ENCODE assay signal across 31 cellular contexts in the genomic region with DNA sequence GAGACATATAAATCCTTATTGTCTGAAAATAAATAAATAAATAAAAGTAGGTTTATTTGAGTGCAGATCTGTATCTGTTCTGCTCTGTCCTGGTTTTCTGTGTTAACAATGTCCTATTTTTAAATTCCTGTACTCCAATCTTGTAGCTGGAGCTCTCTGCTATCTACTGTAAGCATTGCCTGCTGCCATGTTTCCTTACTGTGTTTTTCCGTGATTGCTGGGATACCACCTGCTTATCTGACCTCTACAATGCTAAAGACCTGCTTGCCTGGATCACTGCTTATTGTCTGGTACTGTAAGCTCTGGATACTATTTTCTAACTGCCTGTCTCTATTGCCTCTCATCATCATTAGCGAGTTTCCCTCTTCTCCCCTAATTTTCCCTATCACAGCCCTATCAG. TPM values are rescaled to one million over a fixed set of nuclear protein-coding genes. Genes with fewer than 3 reads are reported as not detected.
A peak's percentile ranks its signal among the peaks of the same experiment; 100 is the strongest.
DNase-seq lines count a peak whose midpoint lies in the region; ATAC-seq, FAIRE-seq and TF ChIP-seq lines count a peak whose summit lies in the region.
"Had no signal": no experiment of that assay in that cellular context is flagged by ENCODE, and none has a peak within 500 bp of the region (broad histone marks: within the 10 kb centered on the region; RNA-seq: fewer than 3 reads in every experiment).

No MANE protein-coding gene starts in this region.

- no peak for FAIRE-seq in K562 (lab: Jason Lieb, UNC)
- FAIRE-seq: A549, colon, HepG2 had no signal

- H2BK5ac ChIP-seq in neuronal stem cell (ENCODE audit: low read length), result no peak overlapping the region

- no peak overlapping the region for H4K8ac ChIP-seq in neuronal stem cell (ENCODE audit: low read depth, low read length)

- H2BK15ac ChIP-seq in neuronal stem cell (ENCODE audit: low read length), result no peak overlapping the region

- H3K23ac ChIP-seq in neuronal stem cell (ENCODE audit: low read depth, low read length, poor library complexity), result no peak overlapping the region

- peak overlapping the region in 2 of 3 donors; percentile 42 to 76 for H3K27ac Mint-ChIP-seq in CD4-positive, CD25-positive, alpha-beta regulatory T cell
- H3K27ac Mint-ChIP-seq: activated CD4-positive, alpha-beta memory T cell treated with anti-CD3 and anti-CD28 coated beads, Interleukin-2, amount 10 ng/mL, durations not matched to agents 7 days and 5 days; activated T-helper 1 cell treated with anti-CD3 and anti-CD28 coated beads, Interleukin-12 subunit alpha, Interleukin-12 subunit beta, Interleukin-2, Interleukin-4 antibody, amounts not matched to agents 30 ng/mL and 10 ng/mL and 1 ng/mL, durations not matched to agents 14 hours and 24 hours and 36 hours; stimulated activated effector memory CD8-positive, alpha-beta T cell treated with anti-CD3 and anti-CD28 coated beads, Interleukin-12 subunit alpha, Interleukin-12 subunit beta, amount 100 ng/mL, for 72 hours had no signal

- no peaks in the 10 kb centered on the region for H3K9me1 ChIP-seq in K562 (ENCODE audit: control insufficient read depth, insufficient read depth, low read length)

- no peak overlapping the region for H3K27ac ChIP-seq in CD4-positive, CD25-positive, alpha-beta regulatory T cell (ENCODE audit: insufficient read depth, low read length, poor library complexity, severe bottlenecking)
- no peak overlapping the region for H3K27ac ChIP-seq in Panc1 (ENCODE audit: low read length)
- no peak overlapping the region for H3K27ac ChIP-seq in K562 (ENCODE audit: extremely low read depth, low read depth, low read length)
- peak overlapping the region in 7 of 10 donors; percentile 15 to 62 (median 35) for H3K27ac ChIP-seq in heart right ventricle
- H3K27ac ChIP-seq in lower lobe of right lung, result no peak overlapping the region
- no peak overlapping the region for H3K27ac ChIP-seq in neuronal stem cell (replicated peaks; ENCODE audit: low read length)
- H3K27ac ChIP-seq: A549, breast epithelium, tibial nerve had no signal

- no peak overlapping the region for H3K18ac ChIP-seq in neuronal stem cell (ENCODE audit: low read length)

- WGBS in K562 (ENCODE audit: insufficient coverage, low coverage, missing lambda C conversion rate), result 26% methylated on average over 2 of the region's 2 CpGs
- WGBS in heart right ventricle, 2 donors, result 31 to 52% methylated on average over 2 of the region's 2 CpGs
- WGBS in neuronal stem cell (ENCODE audit: extremely low coverage in 2 of 2, insufficient read length in 2 of 2, insufficient replicate concordance in 1 of 2), 2 donors, result no CpG with 5 or more reads among the region's 2 CpGs

- BruUV-seq in Panc1 (replicated peaks; lab: Mats Ljungman, UMichigan) (no TSS peak), K562 (replicated peaks; lab: Mats Ljungman, UMichigan) (no TSS peak)

- peak overlapping the region in 3 of 4 donors; percentile 1 to 26 (median 23) for H3K4me3 Mint-ChIP-seq in CD4-positive, CD25-positive, alpha-beta regulatory T cell
- H3K4me3 Mint-ChIP-seq: activated CD4-positive, alpha-beta memory T cell treated with anti-CD3 and anti-CD28 coated beads, Interleukin-2, amount 10 ng/mL, durations not matched to agents 7 days and 5 days; activated T-helper 1 cell treated with anti-CD3 and anti-CD28 coated beads, Interleukin-12 subunit alpha, Interleukin-12 subunit beta, Interleukin-2, Interleukin-4 antibody, amounts not matched to agents 30 ng/mL and 10 ng/mL and 1 ng/mL, durations not matched to agents 14 hours and 24 hours and 36 hours; naive B cell; stimulated activated effector memory CD8-positive, alpha-beta T cell treated with anti-CD3 and anti-CD28 coated beads, Interleukin-12 subunit alpha, Interleukin-12 subunit beta, amount 100 ng/mL, for 72 hours had no signal

- H2AK5ac ChIP-seq in neuronal stem cell (ENCODE audit: low read depth, low read length), result no peak overlapping the region

- TF ChIP-seq CTCF in Panc1 (IDR thresholded peaks at IDR 0.05) (no peak), K562 (IDR thresholded peaks at IDR 0.05 in 2 of 3, conservative IDR thresholded peaks at IDR 0.05 in 1 of 3; ENCODE audit: insufficient read depth in 2 of 3, low read depth in 1 of 3, low read length in 3 of 3) (no peak), heart right ventricle (IDR thresholded peaks at IDR 0.05) (no peak), lower lobe of right lung (IDR thresholded peaks at IDR 0.05) (no peak)

- H3K27me3 ChIP-seq in CD4-positive, CD25-positive, alpha-beta regulatory T cell (ENCODE audit: control insufficient read depth, insufficient read depth, low read length), result no peaks in the 10 kb centered on the region
- no peaks in the 10 kb centered on the region for H3K27me3 ChIP-seq in Panc1 (ENCODE audit: control insufficient read depth, insufficient read depth, low read length)
- H3K27me3 ChIP-seq in K562 (ENCODE audit: control insufficient read depth in 2 of 2, insufficient read depth in 2 of 2, low read length in 2 of 2), result no peaks in the 10 kb centered on the region
- no peaks in the 10 kb centered on the region for H3K27me3 ChIP-seq in heart right ventricle
- H3K27me3 ChIP-seq in lower lobe of right lung (ENCODE audit: low read depth), result no peaks in the 10 kb centered on the region
- H3K27me3 ChIP-seq in neuronal stem cell (ENCODE audit: control insufficient read depth in 3 of 3, insufficient read depth in 3 of 3, low read depth in 1 of 3, low read length in 3 of 3), result no peaks in the 10 kb centered on the region
- H3K27me3 ChIP-seq: breast epithelium, tibial nerve had no signal

- no peak for ATAC-seq in CD4-positive, CD25-positive, alpha-beta regulatory T cell (ENCODE audit: low read depth in 2 of 2)
- ATAC-seq in Panc1, result peak; percentile 60
- peak; percentile 69 for ATAC-seq in K562
- peak in 7 of 8 donors; percentile 77 to 97 (median 95) for ATAC-seq in heart right ventricle
- ATAC-seq in lower lobe of right lung, result no peak
- ATAC-seq: A549; HCT116; HepG2; left lobe of liver; stimulated activated effector memory CD8-positive, alpha-beta T cell treated with anti-CD3 and anti-CD28 coated beads, Interleukin-12 subunit alpha, Interleukin-12 subunit beta, amount 100 ng/mL, for 72 hours had no signal

- POLR2A ChIA-PET in Panc1 (lab: Charles Lee) (no interaction called here), K562 (lab: Yijun Ruan, JAX) (interaction anchor here (3.2 to 3.3 kb wide), 2 partner anchors 10 to 12 kb away, joined by 12 read pairs; a partner anchor contains a TSS)

- no peaks in the 10 kb centered on the region for H3K79me1 ChIP-seq in neuronal stem cell (ENCODE audit: low read depth, low read length)

- H3K4me1 Mint-ChIP-seq in CD4-positive, CD25-positive, alpha-beta regulatory T cell, result peaks cover 30 to 49% (median 37%) of the 10 kb centered on the region in 4 donors

- no peak overlapping the region for H3K4ac ChIP-seq in neuronal stem cell (ENCODE audit: low read length)

- peaks cover under 1% of the 10 kb centered on the region for H3K36me3 Mint-ChIP-seq in CD4-positive, CD25-positive, alpha-beta regulatory T cell
- H3K36me3 Mint-ChIP-seq: naive B cell; stimulated activated effector memory CD8-positive, alpha-beta T cell treated with anti-CD3 and anti-CD28 coated beads, Interleukin-12 subunit alpha, Interleukin-12 subunit beta, amount 100 ng/mL, for 72 hours had no signal

- H3K4me3 ChIP-seq in CD4-positive, CD25-positive, alpha-beta regulatory T cell (ENCODE audit: low read depth, low read length), result peak overlapping the region; percentile 21
- H3K4me3 ChIP-seq in Panc1 (ENCODE audit: low read depth in 2 of 2, low read length in 2 of 2) (no peak overlapping the region), K562 (no peak overlapping the region), heart right ventricle (no peak overlapping the region), lower lobe of right lung (no peak overlapping the region), neuronal stem cell (ENCODE audit: low read length in 2 of 2) (no peak overlapping the region)
- H3K4me3 ChIP-seq: A549, breast epithelium, tibial nerve had no signal

- no peak overlapping the region for H2BK12ac ChIP-seq in neuronal stem cell (ENCODE audit: low read length)

- CTCF ChIA-PET in Panc1 (lab: Charles Lee) (interaction anchor here (0.8 kb wide), 1 partner anchor 52 kb away, joined by 3 read pairs; no protein-coding TSS in a partner anchor), K562 (lab: Yijun Ruan, JAX; ENCODE audit: low intra/inter-chr PET ratio) (interaction anchor here (0.5 kb wide), 1 partner anchor 339 kb away, joined by 3 read pairs; no protein-coding TSS in a partner anchor)

- no peak overlapping the region for H2BK120ac ChIP-seq in neuronal stem cell (ENCODE audit: low read depth, low read length)

- H3K9ac ChIP-seq in K562 (ENCODE audit: insufficient read depth in 1 of 2, low read depth in 2 of 2, low read length in 2 of 2) (no peak overlapping the region), neuronal stem cell (ENCODE audit: low read depth, low read length, poor library complexity) (no peak overlapping the region)

- H3K14ac ChIP-seq in neuronal stem cell (ENCODE audit: low read length), result no peak overlapping the region

- no peak for TF ChIP-seq RAD21 in K562 (CRISPR knock-in tag; conservative IDR thresholded peaks at IDR 0.05 in 1 of 2, IDR thresholded peaks at IDR 0.05 in 1 of 2)

- H3K9me3 ChIP-seq in CD4-positive, CD25-positive, alpha-beta regulatory T cell (ENCODE audit: control insufficient read depth in 2 of 2, low read length in 2 of 2), result no peaks in the 10 kb centered on the region
- no peaks in the 10 kb centered on the region for H3K9me3 ChIP-seq in Panc1 (ENCODE audit: control insufficient read depth, insufficient read depth, low read depth, low read length)
- no peaks in the 10 kb centered on the region for H3K9me3 ChIP-seq in K562 (replicated peaks; ENCODE audit: control insufficient read depth, insufficient read depth, low read depth, low read length)
- H3K9me3 ChIP-seq in heart right ventricle, result no peaks in the 10 kb centered on the region
- no peaks in the 10 kb centered on the region for H3K9me3 ChIP-seq in lower lobe of right lung
- H3K9me3 ChIP-seq in neuronal stem cell (replicated peaks in 1 of 2; ENCODE audit: control insufficient read depth in 2 of 2, insufficient read depth in 1 of 2, low read depth in 1 of 2, low read length in 2 of 2), result peaks cover 0 to 13% of the 10 kb centered on the region in 2 donors
- H3K9me3 ChIP-seq: A549, breast epithelium, tibial nerve had no signal

- TF ChIP-seq POLR2A in K562 (conservative IDR thresholded peaks at IDR 0.05), result no peak

- intact Hi-C loops in Panc1 (cut with micrococcal nuclease; ENCODE audit: unreplicated experiment), result no loop called here
- intact Hi-C loops in K562 (cut with micrococcal nuclease), result no loop called here
- intact Hi-C loops in heart right ventricle (cut with DNase I), result no loop called here
- intact Hi-C loops in lower lobe of right lung (cut with DNase I), result no loop called here

- H3K36me3 ChIP-seq in CD4-positive, CD25-positive, alpha-beta regulatory T cell (ENCODE audit: control insufficient read depth, insufficient read depth, low read length), result peaks cover 4% of the 10 kb centered on the region
- no peaks in the 10 kb centered on the region for H3K36me3 ChIP-seq in Panc1 (ENCODE audit: control insufficient read depth, insufficient read depth, low read length)
- H3K36me3 ChIP-seq in K562 (ENCODE audit: control insufficient read depth, insufficient read depth, low read length), result no peaks in the 10 kb centered on the region; the same call in 2 of the 3 replicates
- no peaks in the 10 kb centered on the region for H3K36me3 ChIP-seq in heart right ventricle
- no peaks in the 10 kb centered on the region for H3K36me3 ChIP-seq in lower lobe of right lung
- H3K36me3 ChIP-seq in neuronal stem cell (replicated peaks in 1 of 2; ENCODE audit: control insufficient read depth in 2 of 2, insufficient read depth in 2 of 2, low read length in 2 of 2), result peaks cover 0 to 2% of the 10 kb centered on the region in 2 donors
- H3K36me3 ChIP-seq: breast epithelium, tibial nerve had no signal

- no peak overlapping the region for H3K4me2 ChIP-seq in K562 (ENCODE audit: insufficient read depth, low read length)
- H3K4me2 ChIP-seq in neuronal stem cell (ENCODE audit: insufficient read depth, low read length, poor library complexity, severe bottlenecking), result no peak overlapping the region

- H3K4me1 ChIP-seq in CD4-positive, CD25-positive, alpha-beta regulatory T cell (ENCODE audit: control insufficient read depth, insufficient read depth, low read length, poor library complexity, severe bottlenecking), result peaks cover 39% of the 10 kb centered on the region
- H3K4me1 ChIP-seq in Panc1 (ENCODE audit: control insufficient read depth, insufficient read depth, low read length) (peaks cover 25% of the 10 kb centered on the region), K562 (replicated peaks in 1 of 2; ENCODE audit: control insufficient read depth in 2 of 2, insufficient read depth in 2 of 2, low read length in 2 of 2) (no peaks in the 10 kb centered on the region; a peak in 1 of 5 replicates), heart right ventricle (peaks cover 0 to 48% (median 16%) of the 10 kb centered on the region in 9 donors), lower lobe of right lung (no peaks in the 10 kb centered on the region), neuronal stem cell (ENCODE audit: control insufficient read depth in 2 of 2, insufficient read depth in 1 of 2, low read depth in 1 of 2, low read length in 2 of 2) (peaks cover 0 to 2% of the 10 kb centered on the region in 2 donors)
- H3K4me1 ChIP-seq: breast epithelium, tibial nerve had no signal

- H3K27me3 Mint-ChIP-seq in CD4-positive, CD25-positive, alpha-beta regulatory T cell, result no peaks in the 10 kb centered on the region
- H3K27me3 Mint-ChIP-seq: activated CD4-positive, alpha-beta memory T cell treated with anti-CD3 and anti-CD28 coated beads, Interleukin-2, amount 10 ng/mL, durations not matched to agents 7 days and 5 days; CD8-positive, alpha-beta memory T cell; naive B cell had no signal

- DNase-seq in CD4-positive, CD25-positive, alpha-beta regulatory T cell, result no peak
- no peak for DNase-seq in Panc1 (ENCODE audit: low read depth, low spot score)
- peak in 2 of 4 experiments; percentile 23 to 41 for DNase-seq in K562 (ENCODE audit: extremely low read depth in 1 of 4, low spot score in 3 of 4)
- peak in 1 of 2 donors; percentile 36 for DNase-seq in heart right ventricle
- DNase-seq in NCI-H748 treated with DMSO at 0.1 percent for 48 hours (lab: John Stamatoyannopoulos, UW), result no peak
- DNase-seq in lower lobe of right lung, result no peak
- DNase-seq in activated T-cell treated with anti-CD3 and anti-CD28 coated beads, Interleukin-2, amount 50 U/mL, for 1 hour, result no peak
- DNase-seq in neuronal stem cell (ENCODE audit: low spot score), result no peak
- DNase-seq: activated CD4-positive, alpha-beta memory T cell treated with anti-CD3 and anti-CD28 coated beads, Interleukin-2, amount 10 ng/mL, durations not matched to agents 7 days and 5 days; activated CD4-positive, alpha-beta T cell treated with anti-CD3 and anti-CD28 coated beads for 1 hour; activated CD8-positive, alpha-beta memory T cell treated with anti-CD3 and anti-CD28 coated beads, Interleukin-2, amount 50 U/mL, for 4 hours; activated naive CD4-positive, alpha-beta T cell treated with anti-CD3 and anti-CD28 coated beads, Interleukin-2, amount 50 U/mL, for 16 hours; AML-193; CD8-positive, alpha-beta memory T cell; effector CD4-positive, alpha-beta T cell; Karpas-422; naive B cell; NCI-H1417 treated with DMSO at 0.1 percent for 48 hours; NCI-H2081; NCI-H446; NCI-H774; T-helper 2 cell had no signal

- peaks cover 57% of the 10 kb centered on the region for H3K79me2 ChIP-seq in K562 (ENCODE audit: control insufficient read depth, insufficient read depth, low read length)

- no peak for TF ChIP-seq EP300 in K562 (IDR thresholded peaks at IDR 0.05; ENCODE audit: low read length)

- no peaks in the 10 kb centered on the region for H3K9me3 Mint-ChIP-seq in CD4-positive, CD25-positive, alpha-beta regulatory T cell
- H3K9me3 Mint-ChIP-seq: activated T-helper 1 cell treated with anti-CD3 and anti-CD28 coated beads, Interleukin-12 subunit alpha, Interleukin-12 subunit beta, Interleukin-2, Interleukin-4 antibody, amounts not matched to agents 30 ng/mL and 10 ng/mL and 1 ng/mL, durations not matched to agents 14 hours and 24 hours and 36 hours; CD8-positive, alpha-beta memory T cell; naive B cell; stimulated activated effector memory CD8-positive, alpha-beta T cell treated with anti-CD3 and anti-CD28 coated beads, Interleukin-12 subunit alpha, Interleukin-12 subunit beta, amount 100 ng/mL, for 72 hours had no signal

- no peak overlapping the region for H2AFZ ChIP-seq in K562 (ENCODE audit: low read depth, low read length)
- H2AFZ ChIP-seq in neuronal stem cell (ENCODE audit: low read length), result no peak overlapping the region

- H4K20me1 ChIP-seq in K562 (replicated peaks; ENCODE audit: control insufficient read depth, insufficient read depth, low read length), result no peaks in the 10 kb centered on the region

- no peak overlapping the region for H4K91ac ChIP-seq in neuronal stem cell (ENCODE audit: low read depth, low read length, poor library complexity)

- in situ Hi-C loops in Panc1 (cut with HindIII; ENCODE audit: low pct_unique_long_range_greater_than_20kb, low sequenced_read_pairs) (no loop called here), K562 (cut with MboI) (no loop called here)

RNA-seq across cellular contexts. Expression of a gene that starts 11.6 kb away (rescaled TPM):
- total RNA-seq in CD4-positive, CD25-positive, alpha-beta regulatory T cell, result 113 TPM
- polyA plus RNA-seq in CD4-positive, CD25-positive, alpha-beta regulatory T cell, result 100 to 1,000 TPM in 2 of 4 donors, 10 to 100 TPM in 2; 75.2 to 115 (median 103) TPM
- total RNA-seq in Panc1 (2021; ENCODE audit: unreplicated experiment) (45.9 TPM), K562 (2014; rRNA removed) (26.8 and 27.8 TPM in 2 replicates), K562 (2014; rRNA removed; fragmentation: Illumina TruSeq; extraction: Trizol) (27.3 and 29.2 TPM in 2 replicates), K562 (2015; rRNA removed; fragmentation: Illumina TruSeq; extraction: Trizol) (24.1 and 30.6 TPM in 2 replicates), K562 (2021) (30.0 and 30.8 TPM in 2 replicates), heart right ventricle (10 to 100 TPM; 25.9 to 56.1 (median 49.8) TPM), lower lobe of right lung (44.5 TPM)
- polyA plus RNA-seq in Panc1 (2012; ENCODE audit: insufficient read length), result 11.8 TPM
- total RNA-seq in K562 (2011; cell fraction: chromatin; rRNA removed; ENCODE audit: low replicate concordance), result 56.0 and 99.3 TPM in 2 replicates
- total RNA-seq in K562 (2011; cell fraction: nucleolus; rRNA removed), result 26.2 and 43.8 TPM in 2 replicates
- 28.8 and 32.3 TPM in 2 replicates for total RNA-seq in K562 (2011; cell fraction: nucleoplasm; rRNA removed)
- polyA plus RNA-seq in K562 (2011; rRNA removed) (26.6 and 32.8 TPM in 2 replicates), K562 (2014; fragmentation: Illumina TruSeq; extraction: Trizol) (17.8 and 20.6 TPM in 2 replicates), K562 (2014; fragmentation: Nextera tagmentation; extraction: Ambion mirVana) (1 to 10 TPM; 5.0 to 7.1 TPM), K562 (2014; rRNA removed) (12.4 and 20.3 TPM in 2 replicates), heart right ventricle (1 to 10 TPM; 2.5 to 3.7 TPM)
- polyA plus RNA-seq in K562 (2011; cell fraction: cytosol; rRNA removed), result 6.4 and 9.3 TPM in 2 replicates
- 31.6 and 32.6 TPM in 2 replicates for polyA plus RNA-seq in K562 (2011; cell fraction: nucleus; rRNA removed)
- polyA plus RNA-seq in K562 (2012), result 8.3 and 15.8 TPM in 2 replicates
- polyA minus RNA-seq in K562 (2011; rRNA and poly(A)+ RNA removed), result 61.8 and 68.8 TPM in 2 replicates
- polyA minus RNA-seq in K562 (2011; cell fraction: cytosol; rRNA and poly(A)+ RNA removed), result 14.2 and 19.1 TPM in 2 replicates
- 50.9 and 73.2 TPM in 2 replicates for polyA minus RNA-seq in K562 (2011; cell fraction: nucleus; rRNA and poly(A)+ RNA removed)
- 7.7 TPM for polyA plus RNA-seq in neuronal stem cell (2013, experiment 1 of 2)
- polyA plus RNA-seq in neuronal stem cell (2013, experiment 2 of 2), result 9.5 TPM

Comparison
In these comparisons a context has a peak if more than half of its experiments do, and no peak if none do; other contexts are left out.
1. ATAC-seq: peak in Panc1 (single experiment), K562 (single experiment) and heart right ventricle (7 of 8); none in CD4-positive, CD25-positive, alpha-beta regulatory T cell (0 of 2) and lower lobe of right lung (0 of 2).
2. H3K27ac ChIP-seq: peak in heart right ventricle (7 of 10); none in CD4-positive, CD25-positive, alpha-beta regulatory T cell (single experiment), Panc1 (single experiment), K562 (single experiment), lower lobe of right lung (single experiment) and neuronal stem cell (single experiment).